Comparison of ENCODE assay signal across 13 cellular contexts in genomic region chr12:102167821-102168605, GRCh38. TPM values are rescaled to one million over a fixed set of nuclear protein-coding genes. Genes with fewer than 3 reads are reported as not detected.
DNase-seq lines count a peak whose midpoint lies in the region; ATAC-seq and TF ChIP-seq lines count a peak whose summit lies in the region.
"Had no signal": no experiment of that assay in that cellular context is flagged by ENCODE, and none has a peak within 500 bp of the region (broad histone marks: within the 10 kb centered on the region; RNA-seq: fewer than 3 reads in every experiment).

No MANE protein-coding gene starts in this region.

- no peak overlapping the region for H3K27ac ChIP-seq in sigmoid colon
- H3K27ac ChIP-seq: BLaER1, epithelial cell of prostate had no signal

- H3K36me3 ChIP-seq in sigmoid colon: no peaks in the 10 kb centered on the region

- no peaks in the 10 kb centered on the region for H3K27me3 ChIP-seq in sigmoid colon
- H3K27me3 ChIP-seq: BLaER1 had no signal

- no peaks in the 10 kb centered on the region for H3K9me3 ChIP-seq in sigmoid colon
- H3K9me3 ChIP-seq: BLaER1 had no signal

- no peaks in the 10 kb centered on the region for H3K4me1 ChIP-seq in sigmoid colon
- H3K4me1 ChIP-seq: BLaER1 had no signal

- peak overlapping the region in 1 of 2 donors; percentile 79 for H3K27ac Mint-ChIP-seq in activated naive CD4-positive, alpha-beta T cell treated with anti-CD3 and anti-CD28 coated beads, Interleukin-2, amount 50 U/mL, for 72 hours
- H3K27ac Mint-ChIP-seq in activated CD4-positive, alpha-beta memory T cell treated with anti-CD3 and anti-CD28 coated beads, Interleukin-2, amount 10 ng/mL, durations not matched to agents 7 days and 5 days: peak overlapping the region; percentile 16
- H3K27ac Mint-ChIP-seq: activated naive CD8-positive, alpha-beta T cell; stimulated activated naive CD8-positive, alpha-beta T cell treated with anti-CD3 and anti-CD28 coated beads, Interleukin-15, Interleukin-2, amounts not matched to agents 100 ng/mL and 50 ng/mL, for 24 hours had no signal

- no peak overlapping the region for H3K4me3 Mint-ChIP-seq in activated CD4-positive, alpha-beta memory T cell treated with anti-CD3 and anti-CD28 coated beads, Interleukin-2, amount 10 ng/mL, durations not matched to agents 7 days and 5 days
- H3K4me3 Mint-ChIP-seq: activated naive CD8-positive, alpha-beta T cell; stimulated activated naive CD8-positive, alpha-beta T cell treated with anti-CD3 and anti-CD28 coated beads, Interleukin-15, Interleukin-2, amounts not matched to agents 100 ng/mL and 50 ng/mL, for 24 hours had no signal

- no peaks in the 10 kb centered on the region for H3K27me3 Mint-ChIP-seq in activated CD4-positive, alpha-beta memory T cell treated with anti-CD3 and anti-CD28 coated beads, Interleukin-2, amount 10 ng/mL, durations not matched to agents 7 days and 5 days
- H3K27me3 Mint-ChIP-seq: activated naive CD8-positive, alpha-beta T cell; stimulated activated naive CD8-positive, alpha-beta T cell treated with anti-CD3 and anti-CD28 coated beads, Interleukin-15, Interleukin-2, amounts not matched to agents 100 ng/mL and 50 ng/mL, for 24 hours had no signal

- intact Hi-C loops in sigmoid colon (cut with DNase I): no loop called here

- H3K9me3 Mint-ChIP-seq in activated naive CD4-positive, alpha-beta T cell treated with anti-CD3 and anti-CD28 coated beads, Interleukin-2, amount 50 U/mL, for 72 hours: no peaks in the 10 kb centered on the region
- H3K9me3 Mint-ChIP-seq in activated CD4-positive, alpha-beta memory T cell treated with anti-CD3 and anti-CD28 coated beads, Interleukin-2, amount 10 ng/mL, durations not matched to agents 7 days and 5 days: no peaks in the 10 kb centered on the region
- H3K9me3 Mint-ChIP-seq: stimulated activated naive CD8-positive, alpha-beta T cell treated with anti-CD3 and anti-CD28 coated beads, Interleukin-15, Interleukin-2, amounts not matched to agents 100 ng/mL and 50 ng/mL, for 24 hours had no signal

- CTCF ChIA-PET in activated CD4-positive, alpha-beta memory T cell treated with anti-CD3 and anti-CD28 coated beads, Interleukin-2, amount 10 ng/mL, durations not matched to agents 7 days and 5 days (lab: Charles Lee): interaction anchor here (1.1 to 1.9 kb wide), 3 partner anchors 11 to 36 kb away, joined by 3 to 8 read pairs (median 3); no protein-coding TSS in a partner anchor

- POLR2A ChIA-PET in activated CD4-positive, alpha-beta memory T cell treated with anti-CD3 and anti-CD28 coated beads, Interleukin-2, amount 10 ng/mL, durations not matched to agents 7 days and 5 days (lab: Charles Lee): interaction anchor here (0.8 to 1.1 kb wide), 2 partner anchors 29 to 47 kb away, joined by 3 to 4 read pairs; partner anchors contain the start of gene PMCH

- no peak for TF ChIP-seq EP300 in sigmoid colon (IDR thresholded peaks at IDR 0.05)

- no peak for TF ChIP-seq POLR2A in sigmoid colon (IDR thresholded peaks at IDR 0.05)

- no peak for DNase-seq in activated naive CD4-positive, alpha-beta T cell treated with anti-CD3 and anti-CD28 coated beads, Interleukin-2, amount 50 U/mL, for 72 hours (ENCODE audit: low spot score in 2 of 2)
- DNase-seq in activated naive CD4-positive, alpha-beta T cell treated with anti-CD3 and anti-CD28 coated beads, Interleukin-2, amount 50 U/mL, for 16 hours: no peak
- DNase-seq in activated CD4-positive, alpha-beta memory T cell treated with anti-CD3 and anti-CD28 coated beads, Interleukin-2, amount 10 ng/mL, durations not matched to agents 7 days and 5 days: no peak
- no peak for DNase-seq in KG1 (lab: John Stamatoyannopoulos, UW)
- DNase-seq in sigmoid colon: no peak
- DNase-seq in activated CD4-positive, alpha-beta T cell treated with anti-CD3 and anti-CD28 coated beads for 4 hours: no peak
- DNase-seq in activated CD4-positive, alpha-beta T cell treated with anti-CD3 and anti-CD28 coated beads for 48 hours: no peak

- H3K36me3 Mint-ChIP-seq in activated naive CD4-positive, alpha-beta T cell treated with anti-CD3 and anti-CD28 coated beads, Interleukin-2, amount 50 U/mL, for 72 hours: peaks cover 0 to 12% of the 10 kb centered on the region in 2 donors
- peaks cover 24% of the 10 kb centered on the region for H3K36me3 Mint-ChIP-seq in activated CD4-positive, alpha-beta memory T cell treated with anti-CD3 and anti-CD28 coated beads, Interleukin-2, amount 10 ng/mL, durations not matched to agents 7 days and 5 days (ENCODE audit: low read depth)

- peak; percentile 33 to 97 for ATAC-seq in activated naive CD4-positive, alpha-beta T cell treated with anti-CD3 and anti-CD28 coated beads, Interleukin-2, amount 50 U/mL, for 72 hours
- ATAC-seq in HG02852 (IDR thresholded peaks at IDR 0.05; ENCODE audit: unreplicated experiment): peak; percentile 81

- no peak for TF ChIP-seq CTCF in sigmoid colon (IDR thresholded peaks at IDR 0.05)

- H3K4me3 ChIP-seq in sigmoid colon: no peak overlapping the region
- H3K4me3 ChIP-seq: BLaER1 had no signal

- peaks cover 23% of the 10 kb centered on the region for H3K4me1 Mint-ChIP-seq in activated CD4-positive, alpha-beta memory T cell treated with anti-CD3 and anti-CD28 coated beads, Interleukin-2, amount 10 ng/mL, durations not matched to agents 7 days and 5 days

RNA-seq across cellular contexts. Expression of gene PMCH, which starts 29.6 kb away (rescaled TPM):
- under 1 TPM in 1 of 2 donors, not detected in 1; 0.35 TPM for total RNA-seq in activated naive CD4-positive, alpha-beta T cell treated with anti-CD3 and anti-CD28 coated beads, Interleukin-2, amount 50 U/mL, for 72 hours
- 1 to 10 TPM in 1 of 2 experiments, under 1 TPM in 1; 0.70 to 1.4 TPM for total RNA-seq in activated CD4-positive, alpha-beta memory T cell treated with anti-CD3 and anti-CD28 coated beads, Interleukin-2, amount 10 ng/mL, durations not matched to agents 7 days and 5 days
- total RNA-seq in sigmoid colon: not detected
- under 1 TPM in 1 of 3 donors, not detected in 2; 0.26 TPM for polyA plus RNA-seq in sigmoid colon
- total RNA-seq: liver had no signal
- polyA plus RNA-seq: liver had no signal

RNA-seq across cellular contexts. Expression of gene PARPBP, which starts 48.0 kb away (rescaled TPM):
- total RNA-seq in activated naive CD4-positive, alpha-beta T cell treated with anti-CD3 and anti-CD28 coated beads, Interleukin-2, amount 50 U/mL, for 72 hours: 10 to 100 TPM; 18.0 to 26.5 TPM
- total RNA-seq in activated CD4-positive, alpha-beta memory T cell treated with anti-CD3 and anti-CD28 coated beads, Interleukin-2, amount 10 ng/mL, durations not matched to agents 7 days and 5 days: 10 to 100 TPM; 18.8 to 25.3 TPM
- 1 to 10 TPM; 1.8 to 2.3 (median 1.9) TPM for total RNA-seq in sigmoid colon
- 1 to 10 TPM; 1.2 to 7.9 (median 6.0) TPM for polyA plus RNA-seq in sigmoid colon

RNA-seq across cellular contexts. Expression of gene NUP37, which starts 48.1 kb away (rescaled TPM):
- 100 to 1,000 TPM in 1 of 2 donors, 10 to 100 TPM in 1; 95.8 to 101 TPM for total RNA-seq in activated naive CD4-positive, alpha-beta T cell treated with anti-CD3 and anti-CD28 coated beads, Interleukin-2, amount 50 U/mL, for 72 hours
- total RNA-seq in activated CD4-positive, alpha-beta memory T cell treated with anti-CD3 and anti-CD28 coated beads, Interleukin-2, amount 10 ng/mL, durations not matched to agents 7 days and 5 days: 10 to 100 TPM; 59.9 to 65.9 TPM
- 10 to 100 TPM; 16.1 to 24.3 (median 18.6) TPM for total RNA-seq in sigmoid colon
- 10 to 100 TPM; 12.0 to 30.2 (median 22.2) TPM for polyA plus RNA-seq in sigmoid colon

Comparison
In these comparisons a context has a peak if more than half of its experiments do, and no peak if none do; other contexts are left out.
1. RNA of gene PARPBP, which starts 48.0 kb away (total RNA-seq): 18.0 to 26.5 TPM in activated naive CD4-positive, alpha-beta T cell treated with anti-CD3 and anti-CD28 coated beads, Interleukin-2, amount 50 U/mL, for 72 hours and 18.8 to 25.3 TPM in activated CD4-positive, alpha-beta memory T cell treated with anti-CD3 and anti-CD28 coated beads, Interleukin-2, amount 10 ng/mL, durations not matched to agents 7 days and 5 days; 1.8 to 2.3 TPM in sigmoid colon; every median in the first group is over 4 times any median in the second.